10 cellular contexts compared by ENCODE assay signal in the genomic region with DNA sequence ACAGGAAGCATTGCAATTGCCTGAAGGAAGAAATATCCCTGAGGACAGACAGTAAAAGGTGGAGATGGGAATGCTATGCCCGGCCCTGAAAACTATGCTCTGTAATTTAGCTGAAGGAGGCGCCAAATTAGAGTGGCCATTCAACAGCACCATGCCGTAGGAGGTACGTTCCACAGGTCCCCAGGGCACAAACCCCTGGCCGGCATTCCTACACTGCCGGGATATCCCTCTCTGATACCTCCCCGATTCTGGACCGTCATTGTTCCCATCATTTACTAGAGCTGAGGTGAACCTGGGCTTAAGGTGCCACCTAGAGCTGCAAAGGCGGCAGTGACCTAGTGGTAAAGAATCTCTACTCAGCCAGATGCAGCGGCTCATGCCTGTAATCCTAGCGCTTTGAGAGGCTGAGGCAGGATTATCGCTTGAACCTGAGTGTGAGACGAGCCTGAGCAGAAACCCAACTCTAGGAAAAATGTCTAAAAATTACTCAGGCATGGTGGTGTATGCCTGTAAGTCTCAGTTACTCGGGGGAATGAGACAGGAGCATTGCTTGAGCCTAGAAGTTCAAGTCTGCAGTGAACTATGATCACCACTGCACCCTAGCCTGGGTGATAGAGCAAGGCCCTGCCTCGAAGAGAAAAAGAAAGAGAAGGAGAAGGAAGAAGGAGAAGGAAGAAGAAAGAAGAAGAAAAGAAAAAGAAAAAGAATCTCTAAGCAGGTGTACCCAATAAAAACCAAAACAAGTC. TPM values are rescaled to one million over a fixed set of nuclear protein-coding genes. Genes with fewer than 3 reads are reported as not detected.
A peak's percentile ranks its signal among the peaks of the same experiment; 100 is the strongest.
DNase-seq lines count a peak whose midpoint lies in the region; ATAC-seq and TF ChIP-seq lines count a peak whose summit lies in the region.
"Had no signal": no experiment of that assay in that cellular context is flagged by ENCODE, and none has a peak within 500 bp of the region (broad histone marks: within the 10 kb centered on the region; RNA-seq: fewer than 3 reads in every experiment).

No MANE protein-coding gene starts in this region.

- no peaks in the 10 kb centered on the region for H3K36me3 ChIP-seq in gastroesophageal sphincter

- ATAC-seq in GM21367 (IDR thresholded peaks at IDR 0.05; ENCODE audit: unreplicated experiment) = no peak
- no peak for ATAC-seq in gastroesophageal sphincter
- no peak for ATAC-seq in GM18505 (IDR thresholded peaks at IDR 0.05; ENCODE audit: unreplicated experiment)

- H3K4me1 ChIP-seq in gastroesophageal sphincter = peaks cover 0 to 19% (median 0%) of the 10 kb centered on the region in 3 donors

- TF ChIP-seq EP300 in gastroesophageal sphincter (IDR thresholded peaks at IDR 0.05) = no peak

- DNase-seq in DMS53 treated with DMSO at 0.1 percent for 48 hours (lab: John Stamatoyannopoulos, UW; ENCODE audit: unreplicated experiment) (peak; percentile 80), NCI-H1092 (lab: John Stamatoyannopoulos, UW) (peak; percentile 2), dermis blood vessel endothelial cell (peak; percentile 16), lung microvascular endothelial cell (ENCODE audit: low read depth in 2 of 2) (peak; percentile 11 to 17), anterior cingulate cortex (lab: John Stamatoyannopoulos, UW) (no peak)
- DNase-seq: activated B cell treated with CpG ODN at 0.5 μM for 24 hours; stimulated activated CD4-positive, alpha-beta T cell treated with anti-CD3 and anti-CD28 coated beads, Interleukin-4, amount 100 ng/mL, for 1 hour had no signal

- peaks cover 0 to 23% (median 0%) of the 10 kb centered on the region in 3 donors for H3K9me3 ChIP-seq in gastroesophageal sphincter

- 47 to 56% methylated on average over 10 to 15 of the region's 15 CpGs for WGBS in gastroesophageal sphincter (ENCODE audit: low coverage in 1 of 2), 2 donors

- H3K4me3 ChIP-seq in gastroesophageal sphincter = no peak overlapping the region

- no peak overlapping the region for H3K27ac ChIP-seq in gastroesophageal sphincter

- no peak for TF ChIP-seq CTCF in gastroesophageal sphincter (IDR thresholded peaks at IDR 0.05)

- H3K27me3 ChIP-seq in gastroesophageal sphincter = no peaks in the 10 kb centered on the region

- TF ChIP-seq POLR2A in gastroesophageal sphincter (IDR thresholded peaks at IDR 0.05) (no peak), GM18505 (IDR thresholded peaks at IDR 0.05; ENCODE audit: borderline replicate concordance, extremely low read depth, insufficient read depth, insufficient read length) (no peak)

RNA-seq across cellular contexts. Expression of gene TNKS2, which starts 53.0 kb away (rescaled TPM):
- 68.1 and 74.7 TPM in 2 replicates for total RNA-seq in dermis blood vessel endothelial cell
- total RNA-seq in lung microvascular endothelial cell = 37.5 and 43.5 TPM in 2 replicates
- total RNA-seq in gastroesophageal sphincter = 10 to 100 TPM; 40.6 to 49.7 (median 45.6) TPM

Comparison
In these comparisons a context has a peak if more than half of its experiments do, and no peak if none do; other contexts are left out.
1. DNase-seq: peak in DMS53 treated with DMSO at 0.1 percent for 48 hours (single experiment), NCI-H1092 (single experiment), dermis blood vessel endothelial cell (single experiment) and lung microvascular endothelial cell (2 of 2); none in anterior cingulate cortex (0 of 58).